14 cellular contexts compared by ENCODE assay signal in the genomic region with DNA sequence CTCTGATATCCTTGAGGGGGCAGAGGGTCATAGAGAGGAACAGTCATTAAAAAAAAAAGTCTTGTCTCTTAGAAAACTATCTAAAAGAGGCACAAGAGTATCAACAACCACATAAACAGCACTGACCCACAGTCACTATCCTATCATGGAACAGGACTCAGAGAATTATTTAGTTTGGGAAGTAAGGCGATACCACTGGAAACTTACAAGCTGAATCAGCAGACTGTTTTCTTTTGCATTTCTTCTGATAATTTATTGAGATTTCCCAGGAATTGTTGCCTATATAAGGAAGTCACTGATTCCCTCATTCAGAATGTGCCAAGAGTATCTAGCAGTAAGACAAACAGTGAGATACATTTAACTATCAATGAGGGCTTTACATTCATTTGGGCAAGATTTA.
A peak's percentile ranks its signal among the peaks of the same experiment; 100 is the strongest.
DNase-seq lines count a peak whose midpoint lies in the region; TF ChIP-seq lines count a peak whose summit lies in the region.
"Had no signal": no experiment of that assay in that cellular context is flagged by ENCODE, and none has a peak within 500 bp of the region (broad histone marks: within the 10 kb centered on the region; RNA-seq: fewer than 3 reads in every experiment).

No MANE protein-coding gene starts in this region.

- peaks cover 3% of the 10 kb centered on the region for H3K9me3 Mint-ChIP-seq in nephron
- no peaks in the 10 kb centered on the region for H3K9me3 Mint-ChIP-seq in progenitor cell of endocrine pancreas (ENCODE audit: low read depth)

- H3K4me1 Mint-ChIP-seq in nephron, result peaks cover 18% of the 10 kb centered on the region
- H3K4me1 Mint-ChIP-seq in progenitor cell of endocrine pancreas (ENCODE audit: low read depth), result peaks cover 15% of the 10 kb centered on the region

- DNase-seq in NCI-H82 treated with DMSO at 0.1 percent for 48 hours (lab: John Stamatoyannopoulos, UW; ENCODE audit: unreplicated experiment), result peak; percentile 10
- no peak for DNase-seq in NCI-H82 (lab: John Stamatoyannopoulos, UW)
- DNase-seq in choroid plexus epithelial cell (ENCODE audit: low read depth), result peak; percentile 24
- no peak for DNase-seq in progenitor cell of endocrine pancreas (ENCODE audit: low spot score, unreplicated experiment)
- DNase-seq in amniotic stem cell (lab: John Stamatoyannopoulos, UW), result no peak
- DNase-seq in NCI-H1694 treated with DMSO at 0.1 percent for 48 hours (lab: John Stamatoyannopoulos, UW), result no peak
- DNase-seq in KG1 (lab: John Stamatoyannopoulos, UW), result no peak
- DNase-seq: Karpas-422, NCI-H1417 treated with DMSO at 0.1 percent for 48 hours, NCI-H2029 treated with DMSO at 0.1 percent for 48 hours, NCI-H524 treated with DMSO at 0.1 percent for 48 hours, Right ventricle myocardium superior had no signal

- H3K27ac Mint-ChIP-seq in nephron, result peak overlapping the region; percentile 24 to 91 (median 79)
- no peak overlapping the region for H3K27ac Mint-ChIP-seq in progenitor cell of endocrine pancreas

- H3K27me3 Mint-ChIP-seq in nephron (ENCODE audit: low read depth) (no peaks in the 10 kb centered on the region), progenitor cell of endocrine pancreas (no peaks in the 10 kb centered on the region)

- TF ChIP-seq CTCF in choroid plexus epithelial cell (conservative IDR thresholded peaks at IDR 0.05; ENCODE audit: low read depth, low read length), result no peak
- no peak for TF ChIP-seq CTCF in nephron (IDR thresholded peaks at IDR 0.05; ENCODE audit: unreplicated experiment in 3 of 3)
- no peak for TF ChIP-seq CTCF in progenitor cell of endocrine pancreas (IDR thresholded peaks at IDR 0.05; ENCODE audit: unreplicated experiment)

- no peak overlapping the region for H3K4me3 Mint-ChIP-seq in nephron
- H3K4me3 Mint-ChIP-seq in progenitor cell of endocrine pancreas (ENCODE audit: low read depth), result no peak overlapping the region

- no peak overlapping the region for H3K4me3 ChIP-seq in choroid plexus epithelial cell (ENCODE audit: low read depth, low read length)
- H3K4me3 ChIP-seq: BLaER1 had no signal

- no peaks in the 10 kb centered on the region for H3K36me3 Mint-ChIP-seq in nephron (ENCODE audit: low read depth)
- H3K36me3 Mint-ChIP-seq in progenitor cell of endocrine pancreas (ENCODE audit: insufficient read depth), result peaks cover 3% of the 10 kb centered on the region

Comparison
In these comparisons a context has a peak if more than half of its experiments do, and no peak if none do; other contexts are left out.
1. DNase-seq: peak in NCI-H82 treated with DMSO at 0.1 percent for 48 hours (single experiment) and choroid plexus epithelial cell (single experiment); none in NCI-H82 (single experiment), progenitor cell of endocrine pancreas (single experiment), amniotic stem cell (single experiment), NCI-H1694 treated with DMSO at 0.1 percent for 48 hours (single experiment) and KG1 (single experiment).